Comparison of ENCODE assay signal across 1 cellular context in the genomic region with DNA sequence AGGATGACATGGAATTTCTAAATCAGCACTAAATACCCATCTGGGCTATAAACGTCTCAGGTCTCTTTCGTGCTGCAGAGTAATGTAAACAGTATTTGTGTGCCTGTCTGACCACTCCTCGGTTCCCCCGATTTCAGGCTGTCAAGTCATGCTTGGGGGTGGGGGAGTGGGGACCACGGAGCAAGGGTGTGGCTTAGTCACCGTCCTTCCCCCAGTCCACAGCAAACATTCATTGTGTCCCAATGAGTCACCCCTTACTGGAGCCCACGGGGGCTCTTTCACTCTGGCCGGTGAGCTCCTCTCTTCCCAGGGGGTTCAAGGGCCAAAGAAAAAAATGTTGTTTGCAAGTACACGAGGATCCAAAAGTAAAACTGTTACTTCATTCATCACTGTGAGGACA.
TF ChIP-seq lines count a peak whose summit lies in the region.

No MANE protein-coding gene starts in this region.

TF ChIP-seq in HepG2, 621 proteins besides CTCF, POLR2A, EP300 and RAD21 (continued from another document and continues in another):
- TF ChIP-seq ZBTB39 (CRISPR knock-in tag; IDR thresholded peaks at IDR 0.05) (no peak), ZNF17 (CRISPR knock-in tag; IDR thresholded peaks at IDR 0.05) (no peak), PAX8 (CRISPR knock-in tag; IDR thresholded peaks at IDR 0.05; ENCODE audit: borderline replicate concordance) (no peak), SUZ12 (IDR thresholded peaks at IDR 0.05; ENCODE audit: low read depth, low read length) (no peak), ZFP62 (CRISPR knock-in tag; IDR thresholded peaks at IDR 0.05) (no peak), GLMP (CRISPR knock-in tag; IDR thresholded peaks at IDR 0.05; ENCODE audit: borderline replicate concordance) (no peak), ZNF24 (IDR thresholded peaks at IDR 0.05) (0 out of 2 replicates have a peak, but pooled peaks have one; percentile 45), SMARCE1 (IDR thresholded peaks at IDR 0.05; ENCODE audit: borderline replicate concordance) (no peak), SKI (IDR thresholded peaks at IDR 0.05; ENCODE audit: partially characterized antibody) (peak; percentile 70), ZNF678 (CRISPR knock-in tag; IDR thresholded peaks at IDR 0.05) (no peak), PHF8 (CRISPR knock-in tag; IDR thresholded peaks at IDR 0.05) (no peak), ZBTB25 (CRISPR knock-in tag; IDR thresholded peaks at IDR 0.05) (no peak), TARDBP (CRISPR knock-in tag; IDR thresholded peaks at IDR 0.05) (peak; percentile 53; the same call in 1 of the 2 replicates), ZBTB42 (CRISPR knock-in tag; IDR thresholded peaks at IDR 0.05) (no peak), NFKB2 (CRISPR knock-in tag; IDR thresholded peaks at IDR 0.05; ENCODE audit: borderline replicate concordance) (no peak), TCF12 (IDR thresholded peaks at IDR 0.05) (no peak), TCF12 (CRISPR knock-in tag; IDR thresholded peaks at IDR 0.05) (no peak), NCOA2 (CRISPR knock-in tag; IDR thresholded peaks at IDR 0.05) (peak; percentile 33; the same call in 1 of the 2 replicates), ZNF782 (CRISPR knock-in tag; IDR thresholded peaks at IDR 0.05; ENCODE audit: borderline replicate concordance) (no peak), HDAC1 (CRISPR knock-in tag; IDR thresholded peaks at IDR 0.05) (0 out of 2 replicates have a peak, but pooled peaks have one; percentile 35), MTA3 (CRISPR knock-in tag; IDR thresholded peaks at IDR 0.05) (no peak), MYC (CRISPR knock-in tag; IDR thresholded peaks at IDR 0.05; ENCODE audit: borderline replicate concordance) (no peak), SOX6 (IDR thresholded peaks at IDR 0.05) (no peak), SOX6 (CRISPR knock-in tag; IDR thresholded peaks at IDR 0.05) (peak; percentile 54), ZNF101 (CRISPR knock-in tag; IDR thresholded peaks at IDR 0.05; ENCODE audit: borderline replicate concordance, low read depth) (no peak), BORCS8-MEF2B (CRISPR knock-in tag; IDR thresholded peaks at IDR 0.05) (no peak), GZF1 (CRISPR knock-in tag; IDR thresholded peaks at IDR 0.05) (no peak), AKAP8 (CRISPR knock-in tag; IDR thresholded peaks at IDR 0.05) (no peak), EEA1 (CRISPR knock-in tag; IDR thresholded peaks at IDR 0.05; ENCODE audit: borderline replicate concordance) (no peak), ZNF569 (CRISPR knock-in tag; IDR thresholded peaks at IDR 0.05; ENCODE audit: borderline replicate concordance) (no peak), MYPOP (CRISPR knock-in tag; IDR thresholded peaks at IDR 0.05) (0 out of 2 replicates have a peak, but pooled peaks have one; percentile 13)
- TF ChIP-seq, protein P1, sequence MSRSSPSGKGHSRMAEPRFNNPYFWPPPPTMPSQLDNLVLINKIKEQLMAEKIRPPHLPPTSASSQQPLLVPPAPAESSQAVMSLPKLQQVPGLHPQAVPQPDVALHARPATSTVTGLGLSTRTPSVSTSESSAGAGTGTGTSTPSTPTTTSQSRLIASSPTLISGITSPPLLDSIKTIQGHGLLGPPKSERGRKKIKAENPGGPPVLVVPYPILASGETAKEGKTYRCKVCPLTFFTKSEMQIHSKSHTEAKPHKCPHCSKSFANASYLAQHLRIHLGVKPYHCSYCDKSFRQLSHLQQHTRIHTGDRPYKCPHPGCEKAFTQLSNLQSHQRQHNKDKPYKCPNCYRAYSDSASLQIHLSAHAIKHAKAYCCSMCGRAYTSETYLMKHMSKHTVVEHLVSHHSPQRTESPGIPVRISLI (CRISPR knock-in tag; IDR thresholded peaks at IDR 0.05; ENCODE audit: borderline replicate concordance), result peak; percentile 87
- TF ChIP-seq, protein P2, sequence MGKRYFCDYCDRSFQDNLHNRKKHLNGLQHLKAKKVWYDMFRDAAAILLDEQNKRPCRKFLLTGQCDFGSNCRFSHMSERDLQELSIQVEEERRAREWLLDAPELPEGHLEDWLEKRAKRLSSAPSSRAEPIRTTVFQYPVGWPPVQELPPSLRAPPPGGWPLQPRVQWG (CRISPR knock-in tag; IDR thresholded peaks at IDR 0.05; ENCODE audit: borderline replicate concordance, low read depth), result no peak
- TF ChIP-seq, protein P3, sequence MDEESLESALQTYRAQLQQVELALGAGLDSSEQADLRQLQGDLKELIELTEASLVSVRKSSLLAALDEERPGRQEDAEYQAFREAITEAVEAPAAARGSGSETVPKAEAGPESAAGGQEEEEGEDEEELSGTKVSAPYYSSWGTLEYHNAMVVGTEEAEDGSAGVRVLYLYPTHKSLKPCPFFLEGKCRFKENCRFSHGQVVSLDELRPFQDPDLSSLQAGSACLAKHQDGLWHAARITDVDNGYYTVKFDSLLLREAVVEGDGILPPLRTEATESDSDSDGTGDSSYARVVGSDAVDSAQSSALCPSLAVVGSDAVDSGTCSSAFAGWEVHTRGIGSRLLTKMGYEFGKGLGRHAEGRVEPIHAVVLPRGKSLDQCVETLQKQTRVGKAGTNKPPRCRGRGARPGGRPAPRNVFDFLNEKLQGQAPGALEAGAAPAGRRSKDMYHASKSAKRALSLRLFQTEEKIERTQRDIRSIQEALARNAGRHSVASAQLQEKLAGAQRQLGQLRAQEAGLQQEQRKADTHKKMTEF (CRISPR knock-in tag; IDR thresholded peaks at IDR 0.05), result peak; percentile 57; the same call in 1 of the 2 replicates
- TF ChIP-seq, protein P4, sequence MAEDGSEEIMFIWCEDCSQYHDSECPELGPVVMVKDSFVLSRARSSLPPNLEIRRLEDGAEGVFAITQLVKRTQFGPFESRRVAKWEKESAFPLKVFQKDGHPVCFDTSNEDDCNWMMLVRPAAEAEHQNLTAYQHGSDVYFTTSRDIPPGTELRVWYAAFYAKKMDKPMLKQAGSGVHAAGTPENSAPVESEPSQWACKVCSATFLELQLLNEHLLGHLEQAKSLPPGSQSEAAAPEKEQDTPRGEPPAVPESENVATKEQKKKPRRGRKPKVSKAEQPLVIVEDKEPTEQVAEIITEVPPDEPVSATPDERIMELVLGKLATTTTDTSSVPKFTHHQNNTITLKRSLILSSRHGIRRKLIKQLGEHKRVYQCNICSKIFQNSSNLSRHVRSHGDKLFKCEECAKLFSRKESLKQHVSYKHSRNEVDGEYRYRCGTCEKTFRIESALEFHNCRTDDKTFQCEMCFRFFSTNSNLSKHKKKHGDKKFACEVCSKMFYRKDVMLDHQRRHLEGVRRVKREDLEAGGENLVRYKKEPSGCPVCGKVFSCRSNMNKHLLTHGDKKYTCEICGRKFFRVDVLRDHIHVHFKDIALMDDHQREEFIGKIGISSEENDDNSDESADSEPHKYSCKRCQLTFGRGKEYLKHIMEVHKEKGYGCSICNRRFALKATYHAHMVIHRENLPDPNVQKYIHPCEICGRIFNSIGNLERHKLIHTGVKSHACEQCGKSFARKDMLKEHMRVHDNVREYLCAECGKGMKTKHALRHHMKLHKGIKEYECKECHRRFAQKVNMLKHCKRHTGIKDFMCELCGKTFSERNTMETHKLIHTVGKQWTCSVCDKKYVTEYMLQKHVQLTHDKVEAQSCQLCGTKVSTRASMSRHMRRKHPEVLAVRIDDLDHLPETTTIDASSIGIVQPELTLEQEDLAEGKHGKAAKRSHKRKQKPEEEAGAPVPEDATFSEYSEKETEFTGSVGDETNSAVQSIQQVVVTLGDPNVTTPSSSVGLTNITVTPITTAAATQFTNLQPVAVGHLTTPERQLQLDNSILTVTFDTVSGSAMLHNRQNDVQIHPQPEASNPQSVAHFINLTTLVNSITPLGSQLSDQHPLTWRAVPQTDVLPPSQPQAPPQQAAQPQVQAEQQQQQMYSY (CRISPR knock-in tag; IDR thresholded peaks at IDR 0.05), result no peak
- TF ChIP-seq, protein P5, sequence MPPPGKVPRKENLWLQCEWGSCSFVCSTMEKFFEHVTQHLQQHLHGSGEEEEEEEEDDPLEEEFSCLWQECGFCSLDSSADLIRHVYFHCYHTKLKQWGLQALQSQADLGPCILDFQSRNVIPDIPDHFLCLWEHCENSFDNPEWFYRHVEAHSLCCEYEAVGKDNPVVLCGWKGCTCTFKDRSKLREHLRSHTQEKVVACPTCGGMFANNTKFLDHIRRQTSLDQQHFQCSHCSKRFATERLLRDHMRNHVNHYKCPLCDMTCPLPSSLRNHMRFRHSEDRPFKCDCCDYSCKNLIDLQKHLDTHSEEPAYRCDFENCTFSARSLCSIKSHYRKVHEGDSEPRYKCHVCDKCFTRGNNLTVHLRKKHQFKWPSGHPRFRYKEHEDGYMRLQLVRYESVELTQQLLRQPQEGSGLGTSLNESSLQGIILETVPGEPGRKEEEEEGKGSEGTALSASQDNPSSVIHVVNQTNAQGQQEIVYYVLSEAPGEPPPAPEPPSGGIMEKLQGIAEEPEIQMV (CRISPR knock-in tag; IDR thresholded peaks at IDR 0.05; ENCODE audit: low read depth), result no peak
- TF ChIP-seq, protein P6, sequence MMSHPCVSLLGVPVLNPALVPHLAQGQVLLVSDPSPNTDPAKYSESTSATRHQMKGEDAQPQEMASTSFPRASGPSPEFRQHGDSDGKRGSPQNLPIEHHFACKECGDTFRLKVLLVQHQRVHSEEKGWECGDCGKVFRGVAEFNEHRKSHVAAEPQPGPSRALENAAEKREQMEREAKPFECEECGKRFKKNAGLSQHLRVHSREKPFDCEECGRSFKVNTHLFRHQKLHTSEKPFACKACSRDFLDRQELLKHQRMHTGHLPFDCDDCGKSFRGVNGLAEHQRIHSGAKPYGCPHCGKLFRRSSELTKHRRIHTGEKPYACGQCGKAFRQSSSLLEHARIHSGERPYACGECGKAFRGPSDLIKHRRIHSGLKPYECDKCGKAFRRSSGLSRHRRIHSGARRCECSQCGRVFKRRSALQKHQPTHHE (CRISPR knock-in tag; IDR thresholded peaks at IDR 0.05; ENCODE audit: borderline replicate concordance), result no peak
